1 cellular context compared by ENCODE assay signal in the genomic region with DNA sequence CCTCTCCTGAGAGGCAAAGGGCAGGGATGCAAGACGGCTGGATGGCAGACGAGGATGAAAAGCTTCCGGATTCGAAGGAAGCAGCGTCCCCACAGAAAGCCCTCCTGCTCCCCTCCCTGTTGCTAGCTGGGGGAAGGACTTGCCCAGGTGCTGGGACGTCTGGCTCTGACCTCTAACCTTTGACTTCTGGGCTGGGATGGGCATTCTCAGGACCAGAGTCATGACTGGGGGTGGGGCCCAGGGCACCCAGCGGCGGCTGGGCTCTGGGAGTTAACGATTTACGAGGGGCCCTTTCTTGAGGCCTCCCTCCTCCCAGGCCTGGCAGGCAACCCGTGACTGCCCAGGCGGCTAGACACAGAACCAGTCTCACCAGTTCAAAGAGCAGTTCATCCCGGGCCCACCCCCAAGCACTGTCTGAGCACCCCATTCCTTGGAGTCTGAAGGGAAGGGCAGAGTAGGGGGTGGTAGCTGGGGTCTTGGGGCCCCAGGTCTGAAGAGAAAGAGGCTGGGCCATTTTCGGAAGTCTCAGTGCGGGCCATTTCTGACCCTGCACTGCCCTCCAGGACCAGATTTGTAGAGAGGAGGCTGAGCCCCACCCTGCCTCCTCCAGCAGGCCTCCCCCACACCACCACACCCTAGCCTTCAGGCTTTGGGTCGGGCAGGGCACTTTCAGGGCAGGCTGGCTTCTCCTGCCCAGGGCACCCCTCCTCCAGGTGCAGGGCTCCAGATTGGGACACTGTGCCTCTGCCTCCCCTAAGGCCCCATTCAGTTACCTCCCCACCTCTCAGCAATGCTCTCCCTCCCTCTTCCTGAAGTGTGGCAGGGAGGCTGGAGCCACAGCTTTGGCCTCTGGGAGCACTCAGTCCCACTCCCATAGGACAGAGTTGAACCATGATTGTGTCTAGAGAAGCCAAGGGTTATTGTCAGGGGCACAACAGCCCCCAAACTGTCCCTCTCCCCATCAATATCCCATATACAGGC.
A peak's percentile ranks its signal among the peaks of the same experiment; 100 is the strongest.
TF ChIP-seq lines count a peak whose summit lies in the region.

No MANE protein-coding gene starts in this region.

TF ChIP-seq in HepG2, 621 proteins besides CTCF, POLR2A, EP300 and RAD21 (continued from another document and continues in another):
- TF ChIP-seq, protein P1, sequence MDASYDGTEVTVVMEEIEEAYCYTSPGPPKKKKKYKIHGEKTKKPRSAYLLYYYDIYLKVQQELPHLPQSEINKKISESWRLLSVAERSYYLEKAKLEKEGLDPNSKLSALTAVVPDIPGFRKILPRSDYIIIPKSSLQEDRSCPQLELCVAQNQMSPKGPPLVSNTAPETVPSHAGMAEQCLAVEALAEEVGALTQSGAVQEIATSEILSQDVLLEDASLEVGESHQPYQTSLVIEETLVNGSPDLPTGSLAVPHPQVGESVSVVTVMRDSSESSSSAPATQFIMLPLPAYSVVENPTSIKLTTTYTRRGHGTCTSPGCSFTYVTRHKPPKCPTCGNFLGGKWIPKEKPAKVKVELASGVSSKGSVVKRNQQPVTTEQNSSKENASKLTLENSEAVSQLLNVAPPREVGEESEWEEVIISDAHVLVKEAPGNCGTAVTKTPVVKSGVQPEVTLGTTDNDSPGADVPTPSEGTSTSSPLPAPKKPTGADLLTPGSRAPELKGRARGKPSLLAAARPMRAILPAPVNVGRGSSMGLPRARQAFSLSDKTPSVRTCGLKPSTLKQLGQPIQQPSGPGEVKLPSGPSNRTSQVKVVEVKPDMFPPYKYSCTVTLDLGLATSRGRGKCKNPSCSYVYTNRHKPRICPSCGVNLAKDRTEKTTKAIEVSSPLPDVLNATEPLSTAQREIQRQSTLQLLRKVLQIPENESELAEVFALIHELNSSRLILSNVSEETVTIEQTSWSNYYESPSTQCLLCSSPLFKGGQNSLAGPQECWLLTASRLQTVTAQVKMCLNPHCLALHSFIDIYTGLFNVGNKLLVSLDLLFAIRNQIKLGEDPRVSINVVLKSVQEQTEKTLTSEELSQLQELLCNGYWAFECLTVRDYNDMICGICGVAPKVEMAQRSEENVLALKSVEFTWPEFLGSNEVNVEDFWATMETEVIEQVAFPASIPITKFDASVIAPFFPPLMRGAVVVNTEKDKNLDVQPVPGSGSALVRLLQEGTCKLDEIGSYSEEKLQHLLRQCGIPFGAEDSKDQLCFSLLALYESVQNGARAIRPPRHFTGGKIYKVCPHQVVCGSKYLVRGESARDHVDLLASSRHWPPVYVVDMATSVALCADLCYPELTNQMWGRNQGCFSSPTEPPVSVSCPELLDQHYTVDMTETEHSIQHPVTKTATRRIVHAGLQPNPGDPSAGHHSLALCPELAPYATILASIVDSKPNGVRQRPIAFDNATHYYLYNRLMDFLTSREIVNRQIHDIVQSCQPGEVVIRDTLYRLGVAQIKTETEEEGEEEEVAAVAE (CRISPR knock-in tag; IDR thresholded peaks at IDR 0.05; ENCODE audit: borderline replicate concordance): no peak
- TF ChIP-seq ETV5 (CRISPR knock-in tag; IDR thresholded peaks at IDR 0.05; ENCODE audit: borderline replicate concordance) (peak; percentile 24; the same call in 1 of the 2 replicates), HNRNPLL (IDR thresholded peaks at IDR 0.05; ENCODE audit: low read depth, low read length, poor library complexity, severe bottlenecking) (peak; percentile 37), HNRNPK (IDR thresholded peaks at IDR 0.05; ENCODE audit: low read depth, low read length, poor library complexity, severe bottlenecking) (no peak), ZNF232 (CRISPR knock-in tag; IDR thresholded peaks at IDR 0.05; ENCODE audit: borderline replicate concordance) (no peak; the same call in 1 of the 2 replicates), PRMT3 (CRISPR knock-in tag; IDR thresholded peaks at IDR 0.05; ENCODE audit: borderline replicate concordance, low read depth) (no peak), PITX1 (CRISPR knock-in tag; IDR thresholded peaks at IDR 0.05) (no peak), NFIB (CRISPR knock-in tag; IDR thresholded peaks at IDR 0.05; ENCODE audit: borderline replicate concordance) (no peak), RORA (CRISPR knock-in tag; IDR thresholded peaks at IDR 0.05) (no peak), ZNF282 (IDR thresholded peaks at IDR 0.05; ENCODE audit: partially characterized antibody) (no peak), CCAR2 (optimal IDR thresholded peaks at IDR 0.05; ENCODE audit: low read depth, low read length) (peak; percentile 26), ZNF138 (CRISPR knock-in tag; IDR thresholded peaks at IDR 0.05; ENCODE audit: low read depth) (no peak), ZNF766 (CRISPR knock-in tag; IDR thresholded peaks at IDR 0.05; ENCODE audit: borderline replicate concordance) (no peak), ZNF768 (CRISPR knock-in tag; IDR thresholded peaks at IDR 0.05) (no peak), ZFX (CRISPR knock-in tag; IDR thresholded peaks at IDR 0.05; ENCODE audit: low read depth) (peak; percentile 87), U2AF1 (optimal IDR thresholded peaks at IDR 0.05; ENCODE audit: low read depth, low read length) (peak; percentile 43), POLR2AphosphoS2 (IDR thresholded peaks at IDR 0.05; ENCODE audit: low read depth, low read length) (no peak), ZNF367 (CRISPR knock-in tag; IDR thresholded peaks at IDR 0.05; ENCODE audit: borderline replicate concordance) (no peak), MAZ (IDR thresholded peaks at IDR 0.05; ENCODE audit: borderline replicate concordance, low read depth, low read length) (peak; percentile 29; the same call in 1 of the 2 replicates), MAZ (CRISPR knock-in tag; IDR thresholded peaks at IDR 0.05; ENCODE audit: low read depth) (no peak; the same call in 1 of the 2 replicates), NAIF1 (CRISPR knock-in tag; IDR thresholded peaks at IDR 0.05; ENCODE audit: borderline replicate concordance) (no peak), DMAP1 (CRISPR knock-in tag; IDR thresholded peaks at IDR 0.05) (peak; percentile 37; the same call in 1 of the 2 replicates), ZNF30 (CRISPR knock-in tag; IDR thresholded peaks at IDR 0.05) (0 out of 2 replicates have a peak, but pooled peaks have one; percentile 21), ZNF263 (CRISPR knock-in tag; IDR thresholded peaks at IDR 0.05) (peak; percentile 86), ISL2 (CRISPR knock-in tag; IDR thresholded peaks at IDR 0.05) (peak; percentile 39), ZNF33B (CRISPR knock-in tag; IDR thresholded peaks at IDR 0.05) (no peak), ZNF101 (CRISPR knock-in tag; IDR thresholded peaks at IDR 0.05; ENCODE audit: borderline replicate concordance, low read depth) (0 out of 2 replicates have a peak, but pooled peaks have one; percentile 50), ZNF235 (CRISPR knock-in tag; IDR thresholded peaks at IDR 0.05; ENCODE audit: borderline replicate concordance) (no peak), ZBTB7A (CRISPR knock-in tag; IDR thresholded peaks at IDR 0.05) (no peak)
- TF ChIP-seq, protein P2, sequence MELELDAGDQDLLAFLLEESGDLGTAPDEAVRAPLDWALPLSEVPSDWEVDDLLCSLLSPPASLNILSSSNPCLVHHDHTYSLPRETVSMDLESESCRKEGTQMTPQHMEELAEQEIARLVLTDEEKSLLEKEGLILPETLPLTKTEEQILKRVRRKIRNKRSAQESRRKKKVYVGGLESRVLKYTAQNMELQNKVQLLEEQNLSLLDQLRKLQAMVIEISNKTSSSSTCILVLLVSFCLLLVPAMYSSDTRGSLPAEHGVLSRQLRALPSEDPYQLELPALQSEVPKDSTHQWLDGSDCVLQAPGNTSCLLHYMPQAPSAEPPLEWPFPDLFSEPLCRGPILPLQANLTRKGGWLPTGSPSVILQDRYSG (CRISPR knock-in tag; IDR thresholded peaks at IDR 0.05): no peak
- TF ChIP-seq, protein P3, sequence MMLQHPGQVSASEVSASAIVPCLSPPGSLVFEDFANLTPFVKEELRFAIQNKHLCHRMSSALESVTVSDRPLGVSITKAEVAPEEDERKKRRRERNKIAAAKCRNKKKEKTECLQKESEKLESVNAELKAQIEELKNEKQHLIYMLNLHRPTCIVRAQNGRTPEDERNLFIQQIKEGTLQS (CRISPR knock-in tag; IDR thresholded peaks at IDR 0.05): no peak
- TF ChIP-seq, protein P4, sequence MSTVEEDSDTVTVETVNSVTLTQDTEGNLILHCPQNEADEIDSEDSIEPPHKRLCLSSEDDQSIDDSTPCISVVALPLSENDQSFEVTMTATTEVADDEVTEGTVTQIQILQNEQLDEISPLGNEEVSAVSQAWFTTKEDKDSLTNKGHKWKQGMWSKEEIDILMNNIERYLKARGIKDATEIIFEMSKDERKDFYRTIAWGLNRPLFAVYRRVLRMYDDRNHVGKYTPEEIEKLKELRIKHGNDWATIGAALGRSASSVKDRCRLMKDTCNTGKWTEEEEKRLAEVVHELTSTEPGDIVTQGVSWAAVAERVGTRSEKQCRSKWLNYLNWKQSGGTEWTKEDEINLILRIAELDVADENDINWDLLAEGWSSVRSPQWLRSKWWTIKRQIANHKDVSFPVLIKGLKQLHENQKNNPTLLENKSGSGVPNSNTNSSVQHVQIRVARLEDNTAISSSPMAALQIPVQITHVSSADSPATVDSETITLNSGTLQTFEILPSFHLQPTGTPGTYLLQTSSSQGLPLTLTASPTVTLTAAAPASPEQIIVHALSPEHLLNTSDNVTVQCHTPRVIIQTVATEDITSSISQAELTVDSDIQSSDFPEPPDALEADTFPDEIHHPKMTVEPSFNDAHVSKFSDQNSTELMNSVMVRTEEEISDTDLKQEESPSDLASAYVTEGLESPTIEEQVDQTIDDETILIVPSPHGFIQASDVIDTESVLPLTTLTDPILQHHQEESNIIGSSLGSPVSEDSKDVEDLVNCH (CRISPR knock-in tag; IDR thresholded peaks at IDR 0.05): 0 out of 2 replicates have a peak, but pooled peaks have one; percentile 44
- TF ChIP-seq, protein P5, sequence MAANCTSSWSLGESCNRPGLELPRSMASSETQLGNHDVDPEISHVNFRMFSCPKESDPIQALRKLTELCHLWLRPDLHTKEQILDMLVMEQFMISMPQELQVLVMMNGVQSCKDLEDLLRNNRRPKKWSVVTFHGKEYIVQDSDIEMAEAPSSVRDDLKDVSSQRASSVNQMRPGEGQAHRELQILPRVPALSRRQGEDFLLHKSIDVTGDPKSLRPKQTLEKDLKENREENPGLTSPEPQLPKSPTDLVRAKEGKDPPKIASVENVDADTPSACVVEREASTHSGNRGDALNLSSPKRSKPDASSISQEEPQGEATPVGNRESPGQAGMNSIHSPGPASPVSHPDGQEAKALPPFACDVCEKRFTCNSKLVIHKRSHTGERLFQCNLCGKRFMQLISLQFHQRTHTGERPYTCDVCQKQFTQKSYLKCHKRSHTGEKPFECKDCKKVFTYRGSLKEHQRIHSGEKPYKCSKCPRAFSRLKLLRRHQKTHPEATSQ (CRISPR knock-in tag; IDR thresholded peaks at IDR 0.05; ENCODE audit: borderline replicate concordance): peak; percentile 87
- TF ChIP-seq, protein P6, sequence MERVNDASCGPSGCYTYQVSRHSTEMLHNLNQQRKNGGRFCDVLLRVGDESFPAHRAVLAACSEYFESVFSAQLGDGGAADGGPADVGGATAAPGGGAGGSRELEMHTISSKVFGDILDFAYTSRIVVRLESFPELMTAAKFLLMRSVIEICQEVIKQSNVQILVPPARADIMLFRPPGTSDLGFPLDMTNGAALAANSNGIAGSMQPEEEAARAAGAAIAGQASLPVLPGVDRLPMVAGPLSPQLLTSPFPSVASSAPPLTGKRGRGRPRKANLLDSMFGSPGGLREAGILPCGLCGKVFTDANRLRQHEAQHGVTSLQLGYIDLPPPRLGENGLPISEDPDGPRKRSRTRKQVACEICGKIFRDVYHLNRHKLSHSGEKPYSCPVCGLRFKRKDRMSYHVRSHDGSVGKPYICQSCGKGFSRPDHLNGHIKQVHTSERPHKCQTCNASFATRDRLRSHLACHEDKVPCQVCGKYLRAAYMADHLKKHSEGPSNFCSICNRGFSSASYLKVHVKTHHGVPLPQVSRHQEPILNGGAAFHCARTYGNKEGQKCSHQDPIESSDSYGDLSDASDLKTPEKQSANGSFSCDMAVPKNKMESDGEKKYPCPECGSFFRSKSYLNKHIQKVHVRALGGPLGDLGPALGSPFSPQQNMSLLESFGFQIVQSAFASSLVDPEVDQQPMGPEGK (CRISPR knock-in tag; IDR thresholded peaks at IDR 0.05): peak; percentile 92
- TF ChIP-seq, protein P7, sequence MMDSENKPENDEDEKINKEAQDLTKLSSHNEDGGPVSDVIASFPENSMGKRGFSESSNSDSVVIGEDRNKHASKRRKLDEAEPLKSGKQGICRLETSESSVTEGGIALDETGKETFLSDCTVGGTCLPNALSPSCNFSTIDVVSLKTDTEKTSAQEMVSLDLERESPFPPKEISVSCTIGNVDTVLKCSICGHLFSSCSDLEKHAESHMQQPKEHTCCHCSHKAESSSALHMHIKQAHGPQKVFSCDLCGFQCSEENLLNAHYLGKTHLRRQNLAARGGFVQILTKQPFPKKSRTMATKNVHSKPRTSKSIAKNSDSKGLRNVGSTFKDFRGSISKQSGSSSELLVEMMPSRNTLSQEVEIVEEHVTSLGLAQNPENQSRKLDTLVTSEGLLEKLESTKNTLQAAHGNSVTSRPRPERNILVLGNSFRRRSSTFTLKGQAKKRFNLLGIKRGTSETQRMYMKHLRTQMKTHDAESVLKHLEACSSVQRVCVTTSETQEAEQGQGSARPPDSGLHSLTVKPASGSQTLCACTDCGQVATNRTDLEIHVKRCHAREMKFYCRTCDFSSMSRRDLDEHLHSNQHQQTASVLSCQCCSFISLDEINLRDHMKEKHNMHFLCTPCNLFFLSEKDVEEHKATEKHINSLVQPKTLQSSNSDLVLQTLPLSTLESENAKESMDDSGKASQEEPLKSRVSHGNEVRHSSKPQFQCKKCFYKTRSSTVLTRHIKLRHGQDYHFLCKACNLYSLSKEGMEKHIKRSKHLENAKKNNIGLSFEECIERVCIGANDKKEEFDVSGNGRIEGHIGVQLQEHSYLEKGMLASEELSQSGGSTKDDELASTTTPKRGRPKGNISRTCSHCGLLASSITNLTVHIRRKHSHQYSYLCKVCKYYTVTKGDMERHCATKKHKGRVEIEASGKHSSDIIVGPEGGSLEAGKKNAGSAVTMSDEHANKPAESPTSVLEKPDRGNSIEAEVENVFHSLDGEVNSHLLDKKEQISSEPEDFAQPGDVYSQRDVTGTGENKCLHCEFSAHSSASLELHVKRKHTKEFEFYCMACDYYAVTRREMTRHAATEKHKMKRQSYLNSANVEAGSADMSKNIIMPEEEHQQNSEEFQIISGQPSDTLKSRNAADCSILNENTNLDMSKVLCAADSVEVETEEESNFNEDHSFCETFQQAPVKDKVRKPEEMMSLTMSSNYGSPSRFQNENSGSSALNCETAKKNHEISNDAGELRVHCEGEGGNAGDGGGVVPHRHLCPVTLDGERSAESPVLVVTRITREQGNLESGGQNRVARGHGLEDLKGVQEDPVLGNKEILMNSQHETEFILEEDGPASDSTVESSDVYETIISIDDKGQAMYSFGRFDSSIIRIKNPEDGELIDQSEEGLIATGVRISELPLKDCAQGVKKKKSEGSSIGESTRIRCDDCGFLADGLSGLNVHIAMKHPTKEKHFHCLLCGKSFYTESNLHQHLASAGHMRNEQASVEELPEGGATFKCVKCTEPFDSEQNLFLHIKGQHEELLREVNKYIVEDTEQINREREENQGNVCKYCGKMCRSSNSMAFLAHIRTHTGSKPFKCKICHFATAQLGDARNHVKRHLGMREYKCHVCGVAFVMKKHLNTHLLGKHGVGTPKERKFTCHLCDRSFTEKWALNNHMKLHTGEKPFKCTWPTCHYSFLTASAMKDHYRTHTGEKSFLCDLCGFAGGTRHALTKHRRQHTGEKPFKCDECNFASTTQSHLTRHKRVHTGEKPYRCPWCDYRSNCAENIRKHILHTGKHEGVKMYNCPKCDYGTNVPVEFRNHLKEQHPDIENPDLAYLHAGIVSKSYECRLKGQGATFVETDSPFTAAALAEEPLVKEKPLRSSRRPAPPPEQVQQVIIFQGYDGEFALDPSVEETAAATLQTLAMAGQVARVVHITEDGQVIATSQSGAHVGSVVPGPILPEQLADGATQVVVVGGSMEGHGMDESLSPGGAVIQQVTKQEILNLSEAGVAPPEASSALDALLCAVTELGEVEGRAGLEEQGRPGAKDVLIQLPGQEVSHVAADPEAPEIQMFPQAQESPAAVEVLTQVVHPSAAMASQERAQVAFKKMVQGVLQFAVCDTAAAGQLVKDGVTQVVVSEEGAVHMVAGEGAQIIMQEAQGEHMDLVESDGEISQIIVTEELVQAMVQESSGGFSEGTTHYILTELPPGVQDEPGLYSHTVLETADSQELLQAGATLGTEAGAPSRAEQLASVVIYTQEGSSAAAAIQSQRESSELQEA (CRISPR knock-in tag; IDR thresholded peaks at IDR 0.05; ENCODE audit: not compliant biosample characterization): no peak
